In the genomic region with DNA sequence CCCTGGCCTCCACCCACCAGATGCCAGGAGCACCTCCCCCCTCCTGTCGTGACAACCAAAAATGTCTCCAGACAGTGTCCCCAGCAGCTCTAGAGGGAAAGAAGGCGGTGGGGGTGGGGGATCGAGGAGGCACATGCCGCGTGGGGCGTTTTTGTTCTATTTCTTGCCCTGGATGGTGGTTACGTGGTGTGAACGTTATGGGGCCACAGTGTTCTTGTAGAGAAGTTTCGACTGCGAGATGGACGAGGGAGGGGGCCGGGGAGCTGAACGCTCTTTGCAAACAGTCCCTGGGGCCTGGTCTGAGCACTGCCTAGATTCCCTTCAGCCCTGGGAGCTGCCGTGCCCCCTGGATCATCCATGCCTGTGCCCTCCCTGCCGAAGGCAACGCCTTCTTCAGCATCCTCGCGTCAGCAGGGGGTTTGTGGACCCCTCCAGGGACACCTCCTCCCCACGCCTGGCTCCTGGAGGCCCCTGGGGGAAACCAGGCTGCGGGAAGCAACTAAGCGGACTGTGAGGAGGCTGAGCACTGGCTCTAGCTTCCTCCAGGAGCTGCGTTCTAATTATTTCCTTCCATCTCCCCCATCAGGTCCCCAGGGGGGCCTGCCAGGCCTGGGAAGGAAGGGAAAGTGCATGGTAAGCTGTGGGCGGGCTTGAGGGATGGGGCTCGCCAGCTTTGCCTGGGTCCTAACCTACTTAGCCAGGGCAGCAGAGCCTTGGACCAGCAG, we compare ENCODE assay signal across 15 cellular contexts.
DNase-seq lines count a peak whose midpoint lies in the region; ATAC-seq, FAIRE-seq and TF ChIP-seq lines count a peak whose summit lies in the region.
"Had no signal": no experiment of that assay in that cellular context is flagged by ENCODE, and none has a peak within 500 bp of the region (broad histone marks: within the 10 kb centered on the region; RNA-seq: fewer than 3 reads in every experiment).

No MANE protein-coding gene starts in this region.

- H3K27ac ChIP-seq in A673 (ENCODE audit: low read depth, low read length, poor library complexity, severe bottlenecking) (peak overlapping the region; percentile 24), K562 (ENCODE audit: extremely low read depth, low read depth, low read length) (no peak overlapping the region), mesenchymal stem cell (ENCODE audit: low read length, poor library complexity, severe bottlenecking) (no peak overlapping the region)
- H3K27ac ChIP-seq: suprapubic skin had no signal

- peak; percentile 74 for DNase-seq in A673 (ENCODE audit: low spot score)
- peak; percentile 27 for DNase-seq in GM03348 (ENCODE audit: low spot score)
- no peak for DNase-seq in K562 (ENCODE audit: extremely low read depth in 1 of 4, low spot score in 3 of 4)
- no peak for DNase-seq in mesenchymal stem cell
- DNase-seq in NCI-H2107 (lab: John Stamatoyannopoulos, UW), result no peak
- DNase-seq: activated T-cell treated with anti-CD3 and anti-CD28 coated beads, Interleukin-2, amount 50 U/mL, for 48 hours; foreskin melanocyte; mucosa of descending colon; NCI-H774; T-helper 2 cell had no signal

- TF ChIP-seq CTCF in A673 (conservative IDR thresholded peaks at IDR 0.05; ENCODE audit: low read depth, low read length) (no peak), K562 (IDR thresholded peaks at IDR 0.05 in 2 of 3, conservative IDR thresholded peaks at IDR 0.05 in 1 of 3; ENCODE audit: insufficient read depth in 2 of 3, low read depth in 1 of 3, low read length in 3 of 3) (no peak)

- H2AK5ac ChIP-seq in mesenchymal stem cell (ENCODE audit: low read length, severe bottlenecking), result no peak overlapping the region

- FAIRE-seq in K562 (lab: Jason Lieb, UNC), result no peak
- FAIRE-seq: RCC 7860 had no signal

- POLR2A ChIA-PET in A673 (lab: Charles Lee; ENCODE audit: low non-redundant PET), result no interaction called here
- POLR2A ChIA-PET in K562 (lab: Yijun Ruan, JAX), result interaction anchor here (0.5 to 0.6 kb wide), 5 partner anchors 12 to 769 kb away, joined by 3 to 4 read pairs (median 3); no protein-coding TSS in a partner anchor

- H4K91ac ChIP-seq in mesenchymal stem cell (ENCODE audit: low read length), result no peak overlapping the region

- H3K4me1 ChIP-seq in A673 (ENCODE audit: insufficient read depth, low read length, poor library complexity, severe bottlenecking), result peaks cover 10% of the 10 kb centered on the region
- peaks cover 2 to 11% of the 10 kb centered on the region in 2 experiments; a peak in 3 of 5 replicates for H3K4me1 ChIP-seq in K562 (replicated peaks in 1 of 2; ENCODE audit: control insufficient read depth in 2 of 2, insufficient read depth in 2 of 2, low read length in 2 of 2)
- H3K4me1 ChIP-seq in mesenchymal stem cell (ENCODE audit: control insufficient read depth, insufficient read depth, low read depth, low read length), result no peaks in the 10 kb centered on the region

- 2% methylated on average over 20 of the region's 24 CpGs for WGBS in K562 (ENCODE audit: insufficient coverage, low coverage, missing lambda C conversion rate)
- WGBS in mesenchymal stem cell, result 76% methylated on average over 22 of the region's 24 CpGs

- H3K9me3 ChIP-seq in A673 (ENCODE audit: low read depth, low read length, poor library complexity, severe bottlenecking) (no peaks in the 10 kb centered on the region), K562 (replicated peaks; ENCODE audit: control insufficient read depth, insufficient read depth, low read depth, low read length) (no peaks in the 10 kb centered on the region), mesenchymal stem cell (ENCODE audit: control insufficient read depth, low read length) (no peaks in the 10 kb centered on the region)
- H3K9me3 ChIP-seq: mucosa of descending colon, suprapubic skin had no signal

- no peaks in the 10 kb centered on the region for H3K36me3 ChIP-seq in A673 (ENCODE audit: insufficient read depth, low read length, poor library complexity, severe bottlenecking)
- H3K36me3 ChIP-seq in K562 (ENCODE audit: control insufficient read depth, insufficient read depth, low read length), result no peaks in the 10 kb centered on the region
- H3K36me3 ChIP-seq in mesenchymal stem cell (ENCODE audit: control insufficient read depth in 1 of 2, insufficient read depth in 2 of 2, low read depth in 1 of 2, low read length in 2 of 2), result peaks cover 0 to 43% of the 10 kb centered on the region in 2 experiments
- H3K36me3 ChIP-seq: suprapubic skin had no signal

- no peak overlapping the region for H3K4me3 ChIP-seq in A673 (ENCODE audit: low read depth, low read length, poor library complexity, severe bottlenecking)
- H3K4me3 ChIP-seq in K562, result no peak overlapping the region
- no peak overlapping the region for H3K4me3 ChIP-seq in mesenchymal stem cell (ENCODE audit: insufficient read depth in 1 of 2, low read depth in 1 of 2, low read length in 2 of 2)
- H3K4me3 ChIP-seq: mucosa of descending colon, suprapubic skin had no signal

- H3K79me1 ChIP-seq in mesenchymal stem cell (replicated peaks; ENCODE audit: low read length, poor library complexity, severe bottlenecking), result no peaks in the 10 kb centered on the region

- H2BK120ac ChIP-seq in mesenchymal stem cell (ENCODE audit: low read depth, low read length), result no peak overlapping the region

- H3K14ac ChIP-seq in mesenchymal stem cell (ENCODE audit: low read length in 2 of 2), result no peak overlapping the region

- TF ChIP-seq POLR2A in K562 (conservative IDR thresholded peaks at IDR 0.05), result no peak

- in situ Hi-C loops in K562 (cut with MboI), result no loop called here

- no peak for TF ChIP-seq RAD21 in K562 (CRISPR knock-in tag; conservative IDR thresholded peaks at IDR 0.05 in 1 of 2, IDR thresholded peaks at IDR 0.05 in 1 of 2)

- no peaks in the 10 kb centered on the region for H3K9me1 ChIP-seq in K562 (ENCODE audit: control insufficient read depth, insufficient read depth, low read length)

- H2BK12ac ChIP-seq in mesenchymal stem cell (ENCODE audit: low read length in 2 of 2), result no peak overlapping the region

- ATAC-seq in K562 (no peak), HG02588 (IDR thresholded peaks at IDR 0.05; ENCODE audit: unreplicated experiment) (no peak), HG02678 (IDR thresholded peaks at IDR 0.05; ENCODE audit: unreplicated experiment) (no peak), HG02938 (IDR thresholded peaks at IDR 0.05; ENCODE audit: unreplicated experiment) (no peak)
- ATAC-seq: mucosa of descending colon had no signal

- H2AFZ ChIP-seq in K562 (ENCODE audit: low read depth, low read length) (no peak overlapping the region), mesenchymal stem cell (ENCODE audit: low read depth, low read length) (no peak overlapping the region)

- H3K4me2 ChIP-seq in K562 (ENCODE audit: insufficient read depth, low read length), result no peak overlapping the region
- no peak overlapping the region for H3K4me2 ChIP-seq in mesenchymal stem cell (ENCODE audit: low read length, poor library complexity, severe bottlenecking)

- no peak for TF ChIP-seq EP300 in K562 (IDR thresholded peaks at IDR 0.05; ENCODE audit: low read length)

- H3K9ac ChIP-seq in K562 (ENCODE audit: insufficient read depth in 1 of 2, low read depth in 2 of 2, low read length in 2 of 2), result no peak overlapping the region
- H3K9ac ChIP-seq in mesenchymal stem cell (ENCODE audit: low read length), result peak overlapping the region; percentile 12

- no TSS peak for BruUV-seq in A673 (replicated peaks; lab: Mats Ljungman, UMichigan)
- no TSS peak for BruUV-seq in K562 (replicated peaks; lab: Mats Ljungman, UMichigan)

- no peaks in the 10 kb centered on the region; the same call in 1 of the 2 replicates for H4K20me1 ChIP-seq in K562 (replicated peaks; ENCODE audit: control insufficient read depth, insufficient read depth, low read length)

- H3K27me3 ChIP-seq in A673 (replicated peaks; ENCODE audit: insufficient read depth, low read depth, low read length, poor library complexity), result no peaks in the 10 kb centered on the region
- peaks cover 0 to 14% of the 10 kb centered on the region in 2 experiments; a peak in 2 of 5 replicates for H3K27me3 ChIP-seq in K562 (ENCODE audit: control insufficient read depth in 2 of 2, insufficient read depth in 2 of 2, low read length in 2 of 2)
- H3K27me3 ChIP-seq in mesenchymal stem cell (ENCODE audit: control insufficient read depth in 1 of 2, insufficient read depth in 1 of 2, low read length in 2 of 2), result peaks cover 0 to 5% of the 10 kb centered on the region in 2 experiments

- intact Hi-C loops in A673 (cut with micrococcal nuclease; ENCODE audit: unreplicated experiment), result no loop called here
- intact Hi-C loops in K562 (cut with micrococcal nuclease), result no loop called here

- no peak overlapping the region for H3K23ac ChIP-seq in mesenchymal stem cell (ENCODE audit: low read length in 2 of 2)

- H3K4ac ChIP-seq in mesenchymal stem cell (ENCODE audit: low read depth in 1 of 2, low read length in 2 of 2), result no peak overlapping the region

- no peaks in the 10 kb centered on the region for H3K79me2 ChIP-seq in K562 (ENCODE audit: control insufficient read depth, insufficient read depth, low read length)

- CTCF ChIA-PET in A673 (lab: Charles Lee) (interaction anchor here (0.6 to 0.7 kb wide), 2 partner anchors 278 to 1125 kb away, joined by 5 to 12 read pairs; no protein-coding TSS in a partner anchor), K562 (lab: Yijun Ruan, JAX; ENCODE audit: low intra/inter-chr PET ratio) (no interaction called here)

- H2BK15ac ChIP-seq in mesenchymal stem cell (ENCODE audit: low read depth, poor library complexity, severe bottlenecking), result no peak overlapping the region

- H3K18ac ChIP-seq in mesenchymal stem cell (ENCODE audit: low read depth in 1 of 2, low read length in 2 of 2), result no peak overlapping the region

- H2BK5ac ChIP-seq in mesenchymal stem cell (ENCODE audit: low read depth, low read length, poor library complexity, severe bottlenecking), result no peak overlapping the region

- H4K8ac ChIP-seq in mesenchymal stem cell (ENCODE audit: low read length), result no peak overlapping the region

TF ChIP-seq in K562, 482 proteins besides CTCF, POLR2A, EP300 and RAD21:
- TF ChIP-seq, protein P1, sequence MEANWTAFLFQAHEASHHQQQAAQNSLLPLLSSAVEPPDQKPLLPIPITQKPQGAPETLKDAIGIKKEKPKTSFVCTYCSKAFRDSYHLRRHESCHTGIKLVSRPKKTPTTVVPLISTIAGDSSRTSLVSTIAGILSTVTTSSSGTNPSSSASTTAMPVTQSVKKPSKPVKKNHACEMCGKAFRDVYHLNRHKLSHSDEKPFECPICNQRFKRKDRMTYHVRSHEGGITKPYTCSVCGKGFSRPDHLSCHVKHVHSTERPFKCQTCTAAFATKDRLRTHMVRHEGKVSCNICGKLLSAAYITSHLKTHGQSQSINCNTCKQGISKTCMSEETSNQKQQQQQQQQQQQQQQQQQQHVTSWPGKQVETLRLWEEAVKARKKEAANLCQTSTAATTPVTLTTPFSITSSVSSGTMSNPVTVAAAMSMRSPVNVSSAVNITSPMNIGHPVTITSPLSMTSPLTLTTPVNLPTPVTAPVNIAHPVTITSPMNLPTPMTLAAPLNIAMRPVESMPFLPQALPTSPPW (CRISPR knock-in tag; IDR thresholded peaks at IDR 0.05), result 0 out of 2 replicates have a peak, but pooled peaks have one; percentile 14
- no peak for TF ChIP-seq TFAM (CRISPR knock-in tag; conservative IDR thresholded peaks at IDR 0.05)

Comparison
In these comparisons a context has a peak if more than half of its experiments do, and no peak if none do; other contexts are left out.
1. DNase-seq: peak in A673 (single experiment) and GM03348 (single experiment); none in K562 (0 of 4), mesenchymal stem cell (single experiment) and NCI-H2107 (single experiment).